In the genomic region with DNA sequence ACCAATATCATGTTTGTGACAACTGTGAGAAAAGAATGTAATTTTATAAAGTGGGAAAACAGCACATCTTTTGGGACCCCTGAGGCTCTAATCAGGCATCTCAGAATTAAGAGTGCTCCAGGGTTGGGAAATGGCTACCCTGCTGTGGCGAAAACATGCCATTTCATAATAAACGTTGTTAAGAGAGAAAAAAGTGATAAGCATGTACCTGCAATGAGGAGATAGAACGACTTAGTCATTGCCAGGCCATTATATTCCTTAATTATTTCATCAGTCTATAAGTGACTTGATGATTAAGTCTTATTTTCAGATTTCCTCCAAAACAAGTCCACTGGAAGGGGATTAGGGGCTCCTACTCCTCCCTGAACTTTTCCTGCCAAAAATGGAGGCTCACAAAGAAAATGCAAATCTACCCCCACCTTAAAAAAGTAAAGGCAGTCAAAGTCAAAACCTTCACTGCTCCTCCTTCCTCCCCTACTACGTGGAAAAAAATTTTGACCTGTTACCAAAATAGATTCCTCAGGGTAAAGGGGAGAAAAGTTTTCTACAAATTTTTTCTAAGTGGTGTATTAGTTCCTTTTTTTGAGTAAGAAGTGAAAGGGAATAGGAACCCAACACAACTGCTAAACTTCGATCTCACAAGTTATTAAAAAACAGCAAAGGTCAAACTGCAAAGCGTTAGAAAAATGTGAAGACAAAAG, we compare ENCODE assay signal across 10 cellular contexts. TPM values are rescaled to one million over a fixed set of nuclear protein-coding genes. Genes with fewer than 3 reads are reported as not detected.
DNase-seq lines count a peak whose midpoint lies in the region; ATAC-seq, FAIRE-seq and TF ChIP-seq lines count a peak whose summit lies in the region.
"Not testable (repeated sequence)": the region's sequence is repeated elsewhere in the genome, so short reads cannot be mapped to it uniquely, and the experiment has no call there.
"Had no signal": no experiment of that assay in that cellular context is flagged by ENCODE, and none has a peak within 500 bp of the region (broad histone marks: within the 10 kb centered on the region; RNA-seq: fewer than 3 reads in every experiment).

No MANE protein-coding gene starts in this region.

- peaks cover 21% of the 10 kb centered on the region for H4K20me1 ChIP-seq in astrocyte (ENCODE audit: insufficient read depth, low read length)

- peaks cover 61% of the 10 kb centered on the region for H3K79me2 ChIP-seq in astrocyte (ENCODE audit: insufficient read depth, low read length)

- not testable (repeated sequence) for H3K27me3 ChIP-seq in CD8-positive, alpha-beta memory T cell (ENCODE audit: insufficient read depth, low read length, poor library complexity, severe bottlenecking); HAP-1 (ENCODE audit: low read depth); astrocyte (ENCODE audit: insufficient read depth, low read length); mononuclear cell (ENCODE audit: insufficient read depth, low read length)

- H3K4me2 ChIP-seq in astrocyte (ENCODE audit: low read length) = peak overlapping the region; percentile 33

- DNase-seq in CD8-positive, alpha-beta memory T cell; HAP-1 (ENCODE audit: low spot score in 2 of 2); T-helper 17 cell; astrocyte (ENCODE audit: low read depth); glutamatergic neuron; stimulated activated naive B cell treated with anti-CD40 and anti-IgM and Interleukin-4, amounts not matched to agents 10 μg/mL and 1 μg/mL and 100 μg/mL, for 72 hours: not testable (repeated sequence)
- DNase-seq in MV-4-11 (lab: John Stamatoyannopoulos, UW) = peak; percentile 44

- not testable (repeated sequence) for H3K36me3 Mint-ChIP-seq in CD8-positive, alpha-beta memory T cell; T-helper 17 cell (ENCODE audit: low read depth); astrocyte (ENCODE audit: low read depth, unreplicated experiment); glutamatergic neuron (ENCODE audit: unreplicated experiment)
- H3K36me3 Mint-ChIP-seq in stimulated activated naive B cell treated with anti-CD40 and anti-IgM and Interleukin-4, amounts not matched to agents 10 μg/mL and 1 μg/mL and 100 μg/mL, for 72 hours = peaks cover 13 to 25% of the 10 kb centered on the region in 2 donors

- H3K27me3 Mint-ChIP-seq in CD8-positive, alpha-beta memory T cell; T-helper 17 cell; astrocyte (ENCODE audit: low read depth, unreplicated experiment); glutamatergic neuron (ENCODE audit: unreplicated experiment); stimulated activated naive B cell treated with anti-CD40 and anti-IgM and Interleukin-4, amounts not matched to agents 10 μg/mL and 1 μg/mL and 100 μg/mL, for 72 hours: not testable (repeated sequence)

- in situ Hi-C loops in HAP-1 (cut with MboI; ENCODE audit: low sequenced_read_pairs) = not testable (repeated sequence)

- peaks cover 26 to 43% (median 33%) of the 10 kb centered on the region in 3 donors for H3K4me1 Mint-ChIP-seq in CD8-positive, alpha-beta memory T cell
- H3K4me1 Mint-ChIP-seq in T-helper 17 cell = peaks cover 38% of the 10 kb centered on the region
- peaks cover 38% of the 10 kb centered on the region for H3K4me1 Mint-ChIP-seq in astrocyte (ENCODE audit: low read depth, unreplicated experiment)
- peaks cover 20% of the 10 kb centered on the region for H3K4me1 Mint-ChIP-seq in glutamatergic neuron (ENCODE audit: low read depth, unreplicated experiment)
- peaks cover 21 to 52% of the 10 kb centered on the region in 2 donors for H3K4me1 Mint-ChIP-seq in stimulated activated naive B cell treated with anti-CD40 and anti-IgM and Interleukin-4, amounts not matched to agents 10 μg/mL and 1 μg/mL and 100 μg/mL, for 72 hours

- not testable (repeated sequence) for H3K4me1 ChIP-seq in CD8-positive, alpha-beta memory T cell (ENCODE audit: insufficient read depth, low read length); astrocyte (ENCODE audit: insufficient read depth, low read length)
- H3K4me1 ChIP-seq in HAP-1 (peaks cover 33% of the 10 kb centered on the region), mononuclear cell (ENCODE audit: insufficient read depth, low read length) (peaks cover 29% of the 10 kb centered on the region)

- peak overlapping the region in 3 of 8 donors; percentile 2 to 88 (median 41) for H3K27ac Mint-ChIP-seq in CD8-positive, alpha-beta memory T cell
- peak overlapping the region; percentile 90 for H3K27ac Mint-ChIP-seq in T-helper 17 cell
- H3K27ac Mint-ChIP-seq in astrocyte (ENCODE audit: unreplicated experiment) = peak overlapping the region; percentile 58
- not testable (repeated sequence) for H3K27ac Mint-ChIP-seq in glutamatergic neuron (ENCODE audit: unreplicated experiment)
- H3K27ac Mint-ChIP-seq in stimulated activated naive B cell treated with anti-CD40 and anti-IgM and Interleukin-4, amounts not matched to agents 10 μg/mL and 1 μg/mL and 100 μg/mL, for 72 hours = peak overlapping the region; percentile 91

- H3K9me3 ChIP-seq in CD8-positive, alpha-beta memory T cell (ENCODE audit: low read length); HAP-1; T-helper 17 cell (ENCODE audit: control insufficient read depth, low read length, poor library complexity, severe bottlenecking); astrocyte (ENCODE audit: insufficient read depth, low read depth, low read length); mononuclear cell (ENCODE audit: low read depth, low read length): not testable (repeated sequence)

- ATAC-seq in T-helper 17 cell = not testable (repeated sequence)
- ATAC-seq in stimulated activated naive B cell treated with anti-CD40 and anti-IgM and Interleukin-4, amounts not matched to agents 10 μg/mL and 1 μg/mL and 100 μg/mL, for 72 hours (replicated peaks) = peak; percentile 42 to 48

- TF ChIP-seq CTCF in astrocyte (IDR thresholded peaks at IDR 0.05; ENCODE audit: insufficient read depth, low read depth, low read length); glutamatergic neuron (IDR thresholded peaks at IDR 0.05; ENCODE audit: partially characterized antibody, unreplicated experiment): not testable (repeated sequence)

- POLR2A ChIA-PET in CD8-positive, alpha-beta memory T cell (lab: Charles Lee) = not testable (repeated sequence)

- H3K9me3 Mint-ChIP-seq in CD8-positive, alpha-beta memory T cell; astrocyte (ENCODE audit: unreplicated experiment); glutamatergic neuron (ENCODE audit: unreplicated experiment); stimulated activated naive B cell treated with anti-CD40 and anti-IgM and Interleukin-4, amounts not matched to agents 10 μg/mL and 1 μg/mL and 100 μg/mL, for 72 hours: not testable (repeated sequence)

- peak overlapping the region; percentile 12 for H3K27ac ChIP-seq in CD8-positive, alpha-beta memory T cell (ENCODE audit: low read depth, low read length)
- H3K27ac ChIP-seq in astrocyte (ENCODE audit: low read depth, low read length) = not testable (repeated sequence)

- not testable (repeated sequence) for H3K36me3 ChIP-seq in CD8-positive, alpha-beta memory T cell (ENCODE audit: insufficient read depth, low read length); HAP-1 (replicated peaks); astrocyte (ENCODE audit: insufficient read depth, low read length)

- not testable (repeated sequence) for H3K4me3 ChIP-seq in CD8-positive, alpha-beta memory T cell (ENCODE audit: low read length); astrocyte (ENCODE audit: insufficient read depth, low read depth, low read length)
- H3K4me3 ChIP-seq in HAP-1 (peak overlapping the region; percentile 2; the same call in 1 of the 2 replicates), mononuclear cell (ENCODE audit: low read length) (peak overlapping the region; percentile 12)

- CTCF ChIA-PET in CD8-positive, alpha-beta memory T cell (lab: Charles Lee) = not testable (repeated sequence)

- peak overlapping the region in 2 of 7 donors; percentile 81 to 88 for H3K4me3 Mint-ChIP-seq in CD8-positive, alpha-beta memory T cell
- H3K4me3 Mint-ChIP-seq in T-helper 17 cell (peak overlapping the region; percentile 31), astrocyte (ENCODE audit: unreplicated experiment) (peak overlapping the region; percentile 88), glutamatergic neuron (ENCODE audit: unreplicated experiment) (peak overlapping the region; percentile 31)
- peak overlapping the region; percentile 92 for H3K4me3 Mint-ChIP-seq in stimulated activated naive B cell treated with anti-CD40 and anti-IgM and Interleukin-4, amounts not matched to agents 10 μg/mL and 1 μg/mL and 100 μg/mL, for 72 hours

- not testable (repeated sequence) for H2AFZ ChIP-seq in astrocyte (ENCODE audit: low read depth, low read length)

- peak overlapping the region; percentile 41 for H3K9ac ChIP-seq in astrocyte (ENCODE audit: low read length)

- FAIRE-seq in astrocyte (lab: Jason Lieb, UNC) = not testable (repeated sequence)

RNA-seq across cellular contexts. Expression of a gene that starts 59.9 kb away (rescaled TPM):
- total RNA-seq in CD8-positive, alpha-beta memory T cell = not detected
- polyA plus RNA-seq in CD8-positive, alpha-beta memory T cell = not detected
- not detected for total RNA-seq in T-helper 17 cell
- 0.19 and 0.30 TPM in 2 replicates for total RNA-seq in astrocyte
- 0.86 TPM for total RNA-seq in glutamatergic neuron (ENCODE audit: unreplicated experiment)
- not detected for total RNA-seq in mononuclear cell
- total RNA-seq: activated CD8-positive, alpha-beta T cell treated with anti-CD3 and anti-CD28 coated beads, Interleukin-2, amount 10 ng/mL, durations not matched to agents 7 days and 5 days had no signal
- polyA plus RNA-seq: esophagus had no signal
